In genomic region chr2:118222643-118223486, GRCh38 we compare ENCODE assay signal across 1 cellular context.
TF ChIP-seq lines count a peak whose summit lies in the region.

No MANE protein-coding gene starts in this region.

TF ChIP-seq in SK-N-SH, 30 proteins besides CTCF, POLR2A, EP300 and RAD21 (continued from another document):
- TF ChIP-seq, protein P1, sequence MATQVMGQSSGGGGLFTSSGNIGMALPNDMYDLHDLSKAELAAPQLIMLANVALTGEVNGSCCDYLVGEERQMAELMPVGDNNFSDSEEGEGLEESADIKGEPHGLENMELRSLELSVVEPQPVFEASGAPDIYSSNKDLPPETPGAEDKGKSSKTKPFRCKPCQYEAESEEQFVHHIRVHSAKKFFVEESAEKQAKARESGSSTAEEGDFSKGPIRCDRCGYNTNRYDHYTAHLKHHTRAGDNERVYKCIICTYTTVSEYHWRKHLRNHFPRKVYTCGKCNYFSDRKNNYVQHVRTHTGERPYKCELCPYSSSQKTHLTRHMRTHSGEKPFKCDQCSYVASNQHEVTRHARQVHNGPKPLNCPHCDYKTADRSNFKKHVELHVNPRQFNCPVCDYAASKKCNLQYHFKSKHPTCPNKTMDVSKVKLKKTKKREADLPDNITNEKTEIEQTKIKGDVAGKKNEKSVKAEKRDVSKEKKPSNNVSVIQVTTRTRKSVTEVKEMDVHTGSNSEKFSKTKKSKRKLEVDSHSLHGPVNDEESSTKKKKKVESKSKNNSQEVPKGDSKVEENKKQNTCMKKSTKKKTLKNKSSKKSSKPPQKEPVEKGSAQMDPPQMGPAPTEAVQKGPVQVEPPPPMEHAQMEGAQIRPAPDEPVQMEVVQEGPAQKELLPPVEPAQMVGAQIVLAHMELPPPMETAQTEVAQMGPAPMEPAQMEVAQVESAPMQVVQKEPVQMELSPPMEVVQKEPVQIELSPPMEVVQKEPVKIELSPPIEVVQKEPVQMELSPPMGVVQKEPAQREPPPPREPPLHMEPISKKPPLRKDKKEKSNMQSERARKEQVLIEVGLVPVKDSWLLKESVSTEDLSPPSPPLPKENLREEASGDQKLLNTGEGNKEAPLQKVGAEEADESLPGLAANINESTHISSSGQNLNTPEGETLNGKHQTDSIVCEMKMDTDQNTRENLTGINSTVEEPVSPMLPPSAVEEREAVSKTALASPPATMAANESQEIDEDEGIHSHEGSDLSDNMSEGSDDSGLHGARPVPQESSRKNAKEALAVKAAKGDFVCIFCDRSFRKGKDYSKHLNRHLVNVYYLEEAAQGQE (IDR thresholded peaks at IDR 0.05; ENCODE audit: low read depth, low read length), result no peak
- TF ChIP-seq POLR2AphosphoS5 (IDR thresholded peaks at IDR 0.05; ENCODE audit: low read depth, low read length) (no peak), SMC3 (IDR thresholded peaks at IDR 0.05; ENCODE audit: low read depth, low read length) (no peak), MEF2A (IDR thresholded peaks at IDR 0.05; ENCODE audit: borderline replicate concordance, low read depth) (no peak), ZBTB33 (IDR thresholded peaks at IDR 0.05; ENCODE audit: borderline replicate concordance, low read depth) (no peak), PBX3 (IDR thresholded peaks at IDR 0.05) (no peak), RFX5 (IDR thresholded peaks at IDR 0.05; ENCODE audit: low read length) (no peak), FOSL2 (IDR thresholded peaks at IDR 0.05; ENCODE audit: borderline replicate concordance, low read depth) (no peak), EZH2phosphoT487 (IDR thresholded peaks at IDR 0.05; ENCODE audit: borderline replicate concordance, low read depth) (no peak; the same call in 1 of the 2 replicates), FOXM1 (IDR thresholded peaks at IDR 0.05; ENCODE audit: low read depth) (no peak), ELF1 (IDR thresholded peaks at IDR 0.05) (no peak), JUND (IDR thresholded peaks at IDR 0.05) (no peak), NRF1 (IDR thresholded peaks at IDR 0.05; ENCODE audit: low read depth, low read length) (no peak), USF2 (IDR thresholded peaks at IDR 0.05; ENCODE audit: borderline replicate concordance, low read depth, low read length) (no peak), RXRA (IDR thresholded peaks at IDR 0.05; ENCODE audit: borderline replicate concordance, low read depth) (no peak)
- TF ChIP-seq, protein P2, sequence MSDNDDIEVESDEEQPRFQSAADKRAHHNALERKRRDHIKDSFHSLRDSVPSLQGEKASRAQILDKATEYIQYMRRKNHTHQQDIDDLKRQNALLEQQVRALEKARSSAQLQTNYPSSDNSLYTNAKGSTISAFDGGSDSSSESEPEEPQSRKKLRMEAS (IDR thresholded peaks at IDR 0.05; ENCODE audit: low read depth), result no peak
TF ChIP-seq in SK-N-SH: peak in this region for 0.
